19 cellular contexts compared by ENCODE assay signal in genomic region chr2:182655750-182656149, GRCh38.
"Had no signal": no experiment of that assay in that cellular context is flagged by ENCODE, and none has a peak within 500 bp of the region (broad histone marks: within the 10 kb centered on the region; RNA-seq: fewer than 3 reads in every experiment).

No MANE protein-coding gene starts in this region.

- DNase-seq: activated CD4-positive, alpha-beta T cell treated with anti-CD3 and anti-CD28 coated beads for 1 hour; activated CD8-positive, alpha-beta memory T cell treated with anti-CD3 and anti-CD28 coated beads for 24 hours; activated CD8-positive, alpha-beta memory T cell treated with anti-CD3 and anti-CD28 coated beads, Interleukin-2, amount 50 U/mL, for 48 hours; activated effector memory CD4-positive, alpha-beta T cell treated with anti-CD3 and anti-CD28 coated beads, Interleukin-2, amount 50 U/mL, for 16 hours; activated naive CD4-positive, alpha-beta T cell treated with anti-CD3 and anti-CD28 coated beads, Interleukin-2, amount 50 U/mL, for 16 hours; activated T-cell treated with anti-CD3 and anti-CD28 coated beads, Interleukin-2, amount 50 U/mL, for 72 hours; effector CD4-positive, alpha-beta T cell; gastrocnemius medialis; heart left ventricle; kidney glomerular epithelial cell; left ventricle myocardium superior; naive B cell; stimulated activated naive B cell treated with anti-CD40 and anti-IgM and Interleukin-4, amounts not matched to agents 10 μg/mL and 1 μg/mL and 100 μg/mL, for 72 hours; T-helper 2 cell; upper lobe of left lung; WERI-Rb-1 had no signal

- ATAC-seq: activated T-cell treated with anti-CD3 and anti-CD28 coated beads, Interleukin-2, amount 50 U/mL, for 72 hours; gastrocnemius medialis; heart left ventricle; left ventricle myocardium superior; sciatic nerve; stimulated activated naive B cell treated with anti-CD40 and anti-IgM and Interleukin-4, amounts not matched to agents 10 μg/mL and 1 μg/mL and 100 μg/mL, for 72 hours had no signal

- H3K27me3 ChIP-seq: ascending aorta, gastrocnemius medialis, heart left ventricle, upper lobe of left lung had no signal

- H3K4me3 ChIP-seq: ascending aorta, gastrocnemius medialis, heart left ventricle, thoracic aorta, upper lobe of left lung had no signal

- H3K36me3 ChIP-seq: ascending aorta, gastrocnemius medialis, heart left ventricle, thoracic aorta, upper lobe of left lung, WERI-Rb-1 had no signal

- H3K27ac ChIP-seq: ascending aorta, gastrocnemius medialis, heart left ventricle, thoracic aorta, upper lobe of left lung, WERI-Rb-1 had no signal

- H3K4me1 ChIP-seq: ascending aorta had no signal
